ENCODE assay signal across 19 cellular contexts in genomic region chr18:26819046-26819445, GRCh38. TPM values are rescaled to one million over a fixed set of nuclear protein-coding genes. Genes with fewer than 3 reads are reported as not detected.
DNase-seq lines count a peak whose midpoint lies in the region; ATAC-seq and TF ChIP-seq lines count a peak whose summit lies in the region.
"Had no signal": no experiment of that assay in that cellular context is flagged by ENCODE, and none has a peak within 500 bp of the region (broad histone marks: within the 10 kb centered on the region; RNA-seq: fewer than 3 reads in every experiment).

No MANE protein-coding gene starts in this region.

- H3K4me1 Mint-ChIP-seq in endodermal cell, result peaks cover 13% of the 10 kb centered on the region

- H3K9ac ChIP-seq in endodermal cell (ENCODE audit: extremely low read depth, low read length, poor library complexity, severe bottlenecking) (no peak overlapping the region), MM.1S (ENCODE audit: low read length) (no peak overlapping the region)
- H3K9ac ChIP-seq: BLaER1 treated with 17β-estradiol and CSF1 and Interleukin-3, amounts not matched to agents 10 nM and 100 nM had no signal

- H3K4me1 ChIP-seq in BE2C (no peaks in the 10 kb centered on the region), endodermal cell (ENCODE audit: control insufficient read depth, insufficient read depth, low read length) (no peaks in the 10 kb centered on the region), MM.1S (ENCODE audit: low read length) (no peaks in the 10 kb centered on the region)
- H3K4me1 ChIP-seq: A549, Caco-2 had no signal

- H3K36me3 Mint-ChIP-seq in endodermal cell (ENCODE audit: low read depth), result no peaks in the 10 kb centered on the region
- H3K36me3 Mint-ChIP-seq: CD8-positive, alpha-beta T cell had no signal

- no peak overlapping the region for H3K4me2 ChIP-seq in MM.1S (ENCODE audit: low read depth, low read length)
- H3K4me2 ChIP-seq: A549; BLaER1 treated with 17β-estradiol and CSF1 and Interleukin-3, amounts not matched to agents 10 nM and 100 nM had no signal

- H3F3A ChIP-seq in MM.1S (ENCODE audit: insufficient read depth, low read length), result no peaks in the 10 kb centered on the region

- H3K4me3 Mint-ChIP-seq in endodermal cell, result no peak overlapping the region
- H3K4me3 Mint-ChIP-seq: CD4-positive, alpha-beta T cell; CD8-positive, alpha-beta T cell had no signal

- no peak overlapping the region for H3K27ac ChIP-seq in endodermal cell (ENCODE audit: low read depth, low read length)
- H3K27ac ChIP-seq in MM.1S (ENCODE audit: low read length), result no peak overlapping the region
- H3K27ac ChIP-seq: 22Rv1; A549; BLaER1 treated with 17β-estradiol and CSF1 and Interleukin-3, amounts not matched to agents 10 nM and 100 nM; C4-2B had no signal

- peaks cover 8% of the 10 kb centered on the region for H3K9me3 Mint-ChIP-seq in endodermal cell

- H3K4me3 ChIP-seq in BE2C (ENCODE audit: low read depth, low read length), result no peak overlapping the region
- peak overlapping the region; percentile 27 for H3K4me3 ChIP-seq in endodermal cell (ENCODE audit: low read length)
- H3K4me3 ChIP-seq in MM.1S (ENCODE audit: low read length), result no peak overlapping the region
- H3K4me3 ChIP-seq: A549; BLaER1 treated with 17β-estradiol and CSF1 and Interleukin-3, amounts not matched to agents 10 nM and 100 nM had no signal

- H2AFZ ChIP-seq in MM.1S (ENCODE audit: low read length), result no peak overlapping the region

- DNase-seq in BE2C, result peak; percentile 11
- DNase-seq in NCI-H69 (lab: John Stamatoyannopoulos, UW), result peak; percentile 48
- no peak for DNase-seq in endodermal cell
- no peak for DNase-seq in cerebellar cortex (ENCODE audit: low spot score)
- no peak for DNase-seq in MM.1S
- DNase-seq: Caco-2; Calu3; CD4-positive, alpha-beta T cell; CD8-positive, alpha-beta T cell; DMS79 treated with DMSO at 0.1 percent for 48 hours; GF-D8 had no signal

- H3K27me3 Mint-ChIP-seq in endodermal cell (ENCODE audit: insufficient read depth), result peaks cover 3% of the 10 kb centered on the region
- H3K27me3 Mint-ChIP-seq: CD4-positive, alpha-beta T cell had no signal

- H3K36me3 ChIP-seq in BE2C, result no peaks in the 10 kb centered on the region
- H3K36me3 ChIP-seq in endodermal cell (ENCODE audit: control insufficient read depth, insufficient read depth, low read length), result no peaks in the 10 kb centered on the region
- H3K36me3 ChIP-seq in MM.1S (replicated peaks; ENCODE audit: insufficient read depth, low read length), result no peaks in the 10 kb centered on the region
- H3K36me3 ChIP-seq: BLaER1 treated with 17β-estradiol and CSF1 and Interleukin-3, amounts not matched to agents 10 nM and 100 nM had no signal

- WGBS in endodermal cell (ENCODE audit: insufficient coverage in 1 of 2, insufficient read length in 1 of 2), 2 experiments, result 88 to 100% methylated on average over 1 of the region's 1 CpG

- no peak overlapping the region for H3K27ac Mint-ChIP-seq in endodermal cell
- H3K27ac Mint-ChIP-seq: CD4-positive, alpha-beta T cell; CD8-positive, alpha-beta T cell had no signal

- H4K20me1 ChIP-seq in MM.1S (ENCODE audit: insufficient read depth, low read length), result no peaks in the 10 kb centered on the region
- H4K20me1 ChIP-seq: BLaER1 treated with 17β-estradiol and CSF1 and Interleukin-3, amounts not matched to agents 10 nM and 100 nM had no signal

- no peak for ATAC-seq in HG03108 (IDR thresholded peaks at IDR 0.05; ENCODE audit: unreplicated experiment)
- ATAC-seq: A549; CD8-positive, alpha-beta T cell had no signal

- no peaks in the 10 kb centered on the region for H3K9me2 ChIP-seq in MM.1S (replicated peaks; ENCODE audit: insufficient read depth, low read length)

- no peaks in the 10 kb centered on the region for H3K9me3 ChIP-seq in BE2C
- H3K9me3 ChIP-seq in endodermal cell (ENCODE audit: control insufficient read depth, low read length), result peaks cover 19% of the 10 kb centered on the region
- H3K9me3 ChIP-seq in MM.1S (replicated peaks; ENCODE audit: insufficient read depth, low read length), result no peaks in the 10 kb centered on the region
- H3K9me3 ChIP-seq: Caco-2 had no signal

- TF ChIP-seq CTCF in BE2C (IDR thresholded peaks at IDR 0.05; ENCODE audit: low read depth, low read length) (no peak), endodermal cell (conservative IDR thresholded peaks at IDR 0.05) (no peak), MM.1S (IDR thresholded peaks at IDR 0.05; ENCODE audit: low read length) (no peak)

- H3K79me2 ChIP-seq in MM.1S (ENCODE audit: low read length), result no peaks in the 10 kb centered on the region

- H3K27me3 ChIP-seq in BE2C, result no peaks in the 10 kb centered on the region
- H3K27me3 ChIP-seq in endodermal cell (ENCODE audit: control insufficient read depth, insufficient read depth, low read length, poor library complexity, severe bottlenecking), result no peaks in the 10 kb centered on the region
- no peaks in the 10 kb centered on the region for H3K27me3 ChIP-seq in MM.1S (replicated peaks; ENCODE audit: insufficient read depth, low read length)
- H3K27me3 ChIP-seq: BLaER1 treated with 17β-estradiol and CSF1 and Interleukin-3, amounts not matched to agents 10 nM and 100 nM had no signal

RNA-seq across cellular contexts. Expression of gene AQP4, which starts 46.5 kb away (rescaled TPM):
- not detected for polyA plus RNA-seq in BE2C (2012; ENCODE audit: insufficient read depth, insufficient read length, low read depth)
- total RNA-seq in endodermal cell, result 10 to 100 TPM in 1 of 2 donors, 1 to 10 TPM in 1; 2.1 to 10.2 TPM
- polyA plus RNA-seq in endodermal cell (2013, experiment 1 of 2), result 0.82 TPM
- 0.46 TPM for polyA plus RNA-seq in endodermal cell (2013, experiment 2 of 2)
- total RNA-seq: A172; CD4-positive, alpha-beta T cell; CD8-positive, alpha-beta T cell had no signal
- polyA plus RNA-seq: AG04450, BJ had no signal

Comparison
In these comparisons a context has a peak if more than half of its experiments do, and no peak if none do; other contexts are left out.
1. DNase-seq: peak in BE2C (single experiment) and NCI-H69 (single experiment); none in endodermal cell (single experiment), cerebellar cortex (single experiment) and MM.1S (single experiment).